ENCODE assay signal across 11 cellular contexts in the genomic region with DNA sequence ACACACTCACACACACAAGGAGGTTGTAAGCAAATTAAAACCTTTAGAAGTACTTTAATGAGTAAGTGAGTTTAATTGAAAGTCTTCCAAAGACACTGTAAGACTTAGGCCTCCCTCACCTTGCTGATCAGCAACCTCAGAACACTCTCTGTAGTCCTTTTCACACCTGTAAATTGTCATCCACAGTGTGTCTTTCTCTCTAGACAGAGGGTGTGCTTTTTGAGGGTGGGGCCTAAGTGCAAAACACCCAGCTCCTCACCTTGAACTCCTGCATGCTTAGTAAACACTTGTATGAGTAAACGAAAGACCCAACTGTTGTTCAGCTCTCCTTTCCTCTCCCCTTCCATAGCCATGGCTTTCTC. TPM values are rescaled to one million over a fixed set of nuclear protein-coding genes. Genes with fewer than 3 reads are reported as not detected.
DNase-seq lines count a peak whose midpoint lies in the region; ATAC-seq and TF ChIP-seq lines count a peak whose summit lies in the region.
"Had no signal": no experiment of that assay in that cellular context is flagged by ENCODE, and none has a peak within 500 bp of the region (broad histone marks: within the 10 kb centered on the region; RNA-seq: fewer than 3 reads in every experiment).

No MANE protein-coding gene starts in this region.

- no peak for TF ChIP-seq CTCF in left lung (IDR thresholded peaks at IDR 0.05)
- no peak for TF ChIP-seq CTCF in vagina (IDR thresholded peaks at IDR 0.05)
- no peak for TF ChIP-seq CTCF in coronary artery (IDR thresholded peaks at IDR 0.05)

- no peak for TF ChIP-seq POLR2A in GM18505 (IDR thresholded peaks at IDR 0.05; ENCODE audit: borderline replicate concordance, extremely low read depth, insufficient read depth, insufficient read length)
- TF ChIP-seq POLR2A in vagina (IDR thresholded peaks at IDR 0.05), result no peak

- no peaks in the 10 kb centered on the region for H3K27me3 ChIP-seq in left lung
- no peaks in the 10 kb centered on the region for H3K27me3 ChIP-seq in vagina

- no peak overlapping the region for H3K4me3 ChIP-seq in left lung
- no peak overlapping the region for H3K4me3 ChIP-seq in vagina
- H3K4me3 ChIP-seq in coronary artery, result no peak overlapping the region
- H3K4me3 ChIP-seq: SK-N-MC had no signal

- H3K36me3 ChIP-seq in left lung, result no peaks in the 10 kb centered on the region
- no peaks in the 10 kb centered on the region for H3K36me3 ChIP-seq in vagina

- H3K4me1 ChIP-seq in left lung (peaks cover 13 to 20% of the 10 kb centered on the region in 2 donors), vagina (peaks cover 29% of the 10 kb centered on the region)

- H3K9me3 ChIP-seq in left lung (no peaks in the 10 kb centered on the region), vagina (no peaks in the 10 kb centered on the region)

- intact Hi-C loops in left lung (cut with DNase I), result loop anchor here in 1 of 2 donors (5.0 to 10.0 kb wide), 2 partner anchors 188 to 541 kb away; no protein-coding TSS in a partner anchor
- intact Hi-C loops in vagina (cut with DNase I), result loop anchor here (10.0 kb wide), 2 partner anchors 191 to 541 kb away; no protein-coding TSS in a partner anchor

- H3K27ac ChIP-seq in left lung (no peak overlapping the region), vagina (no peak overlapping the region), coronary artery (peak overlapping the region in 1 of 2 donors; percentile 69)
- H3K27ac ChIP-seq: SK-N-MC had no signal

- ATAC-seq in GM18505 (IDR thresholded peaks at IDR 0.05; ENCODE audit: unreplicated experiment), result peak; percentile 11
- ATAC-seq in GM21619 (IDR thresholded peaks at IDR 0.05; ENCODE audit: unreplicated experiment), result peak; percentile 17
- peak; percentile 20 for ATAC-seq in HG03565 (IDR thresholded peaks at IDR 0.05; ENCODE audit: unreplicated experiment)
- ATAC-seq in left lung, result peak; percentile 3

- DNase-seq in left lung (no peak), vagina (ENCODE audit: extremely low spot score in 2 of 2) (no peak), coronary artery (ENCODE audit: low spot score) (no peak), DMS153 (lab: John Stamatoyannopoulos, UW) (no peak), T-helper 2 cell (no peak)
- DNase-seq: activated B cell treated with CpG ODN at 0.5 μM for 24 hours; activated naive CD8-positive, alpha-beta T cell treated with anti-CD3 and anti-CD28 coated beads, Interleukin-2, amount 10 ng/mL, durations not matched to agents 7 days and 5 days had no signal

RNA-seq across cellular contexts. Expression of a gene that starts 34.3 kb away (rescaled TPM):
- total RNA-seq in left lung (1 to 10 TPM; 5.8 to 6.2 TPM), vagina (17.7 TPM)
- total RNA-seq: activated naive CD8-positive, alpha-beta T cell treated with anti-CD3 and anti-CD28 coated beads, Interleukin-2, amount 10 ng/mL, durations not matched to agents 7 days and 5 days had no signal
